23 cellular contexts compared by ENCODE assay signal in the genomic region with DNA sequence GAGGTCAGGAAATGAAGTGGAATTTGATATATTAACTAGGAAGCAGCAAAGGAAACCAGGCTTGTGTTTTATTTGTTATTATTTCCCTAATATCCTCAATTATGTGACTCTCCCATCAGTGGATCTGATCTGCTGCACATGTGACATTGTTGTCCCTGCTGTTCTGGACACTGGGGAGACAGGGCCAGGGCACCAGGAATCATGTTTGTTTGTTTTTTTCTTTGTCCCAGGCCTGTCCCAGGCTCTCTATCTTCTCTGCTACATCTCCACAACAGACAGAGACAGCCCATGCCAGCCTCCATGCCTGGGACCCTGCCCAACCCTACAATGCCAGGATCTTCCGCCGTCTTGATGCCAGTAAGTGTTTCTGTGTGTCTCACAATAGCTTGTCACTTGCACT.
DNase-seq lines count a peak whose midpoint lies in the region; ATAC-seq, FAIRE-seq and TF ChIP-seq lines count a peak whose summit lies in the region.
"Had no signal": no experiment of that assay in that cellular context is flagged by ENCODE, and none has a peak within 500 bp of the region (broad histone marks: within the 10 kb centered on the region; RNA-seq: fewer than 3 reads in every experiment).

No MANE protein-coding gene starts in this region.

- H3K4me3 ChIP-seq in mesenchymal stem cell (ENCODE audit: insufficient read depth in 1 of 2, low read depth in 1 of 2, low read length in 2 of 2) (peak overlapping the region in 1 of 2 experiments; percentile 29), sigmoid colon (no peak overlapping the region)
- H3K4me3 ChIP-seq: SJSA1 had no signal

- peak overlapping the region in 3 of 5 experiments; percentile 20 to 66 (median 65) for H3K27ac Mint-ChIP-seq in brain
- H3K27ac Mint-ChIP-seq: B cell had no signal

- no peaks in the 10 kb centered on the region for H3K27me3 Mint-ChIP-seq in brain

- H2BK12ac ChIP-seq in mesenchymal stem cell (ENCODE audit: low read length in 2 of 2) = no peak overlapping the region

- H3K27ac ChIP-seq in mesenchymal stem cell (ENCODE audit: low read length, poor library complexity, severe bottlenecking) (no peak overlapping the region), sigmoid colon (peak overlapping the region in 3 of 4 donors; percentile 11 to 20 (median 15))
- H3K27ac ChIP-seq: KMS-11, SJSA1 had no signal

- no peaks in the 10 kb centered on the region for H3K9me3 Mint-ChIP-seq in brain

- 96% methylated on average over 2 of the region's 2 CpGs for WGBS in mesenchymal stem cell
- 96 to 99% methylated on average over 2 of the region's 2 CpGs for WGBS in sigmoid colon, 2 donors

- H3K79me1 ChIP-seq in mesenchymal stem cell (replicated peaks; ENCODE audit: low read length, poor library complexity, severe bottlenecking) = peaks cover 51% of the 10 kb centered on the region

- intact Hi-C loops in sigmoid colon (cut with DNase I) = no loop called here

- H2AFZ ChIP-seq in mesenchymal stem cell (ENCODE audit: low read depth, low read length) = no peak overlapping the region

- no peak overlapping the region for H2BK5ac ChIP-seq in mesenchymal stem cell (ENCODE audit: low read depth, low read length, poor library complexity, severe bottlenecking)

- H3K27me3 ChIP-seq in mesenchymal stem cell (ENCODE audit: control insufficient read depth in 1 of 2, insufficient read depth in 1 of 2, low read length in 2 of 2) = no peaks in the 10 kb centered on the region
- H3K27me3 ChIP-seq in sigmoid colon = no peaks in the 10 kb centered on the region
- H3K27me3 ChIP-seq: SJSA1 had no signal

- no peaks in the 10 kb centered on the region for H3K4me1 ChIP-seq in mesenchymal stem cell (ENCODE audit: control insufficient read depth, insufficient read depth, low read depth, low read length)
- H3K4me1 ChIP-seq in sigmoid colon = no peaks in the 10 kb centered on the region
- H3K4me1 ChIP-seq: SJSA1 had no signal

- H3K4ac ChIP-seq in mesenchymal stem cell (ENCODE audit: low read depth in 1 of 2, low read length in 2 of 2) = no peak overlapping the region

- ATAC-seq in GM18520 (IDR thresholded peaks at IDR 0.05; ENCODE audit: unreplicated experiment) = no peak
- ATAC-seq: Panc1 had no signal

- DNase-seq in Ammon's horn (ENCODE audit: low spot score) (peak; percentile 27), mesenchymal stem cell (no peak), sigmoid colon (no peak), H54 (ENCODE audit: insufficient read length, low spot score) (no peak), NOMO-1 treated with dmso at 0.1 percent for 144 hours (lab: John Stamatoyannopoulos, UW; ENCODE audit: unreplicated experiment) (no peak)
- DNase-seq: DMS53, GDM1, IMR-90, NCI-H1092 treated with DMSO at 0.1 percent for 48 hours, NCI-H146, NCI-H2029, NCI-H2227 treated with DMSO at 0.1 percent for 48 hours, NCI-H510A had no signal

- H3K23ac ChIP-seq in mesenchymal stem cell (ENCODE audit: low read length in 2 of 2) = no peak overlapping the region

- no peak for TF ChIP-seq EP300 in sigmoid colon (IDR thresholded peaks at IDR 0.05)

- no peak overlapping the region for H2BK15ac ChIP-seq in mesenchymal stem cell (ENCODE audit: low read depth, poor library complexity, severe bottlenecking)

- no peak overlapping the region for H3K4me2 ChIP-seq in mesenchymal stem cell (ENCODE audit: low read length, poor library complexity, severe bottlenecking)
- H3K4me2 ChIP-seq: KMS-11 had no signal

- peak overlapping the region; percentile 73 for H3K9ac ChIP-seq in mesenchymal stem cell (ENCODE audit: low read length)
- H3K9ac ChIP-seq: KMS-11 had no signal

- no peak overlapping the region for H2AK5ac ChIP-seq in mesenchymal stem cell (ENCODE audit: low read length, severe bottlenecking)

- TF ChIP-seq POLR2A in sigmoid colon (IDR thresholded peaks at IDR 0.05) (no peak), H54 (IDR thresholded peaks at IDR 0.05; ENCODE audit: low read depth, low read length) (no peak)

- peaks cover 29 to 56% of the 10 kb centered on the region in 2 experiments for H3K36me3 ChIP-seq in mesenchymal stem cell (ENCODE audit: control insufficient read depth in 1 of 2, insufficient read depth in 2 of 2, low read depth in 1 of 2, low read length in 2 of 2)
- H3K36me3 ChIP-seq in sigmoid colon = no peaks in the 10 kb centered on the region
- H3K36me3 ChIP-seq: SJSA1 had no signal

- FAIRE-seq in H54 (lab: Jason Lieb, UNC) = no peak
- FAIRE-seq: A204.1, D721Med, GM18507 had no signal

- H3K14ac ChIP-seq in mesenchymal stem cell (ENCODE audit: low read length in 2 of 2) = peak overlapping the region in 1 of 2 experiments; percentile 26

- peaks cover 14% of the 10 kb centered on the region for H3K36me3 Mint-ChIP-seq in brain

- H4K8ac ChIP-seq in mesenchymal stem cell (ENCODE audit: low read length) = no peak overlapping the region

- TF ChIP-seq CTCF in brain (conservative IDR thresholded peaks at IDR 0.05) (no peak), sigmoid colon (IDR thresholded peaks at IDR 0.05) (no peak)

- no peak overlapping the region for H4K91ac ChIP-seq in mesenchymal stem cell (ENCODE audit: low read length)

- no peak overlapping the region for H2BK120ac ChIP-seq in mesenchymal stem cell (ENCODE audit: low read depth, low read length)

- H3K18ac ChIP-seq in mesenchymal stem cell (ENCODE audit: low read depth in 1 of 2, low read length in 2 of 2) = no peak overlapping the region

- no peaks in the 10 kb centered on the region for H3K9me3 ChIP-seq in mesenchymal stem cell (ENCODE audit: control insufficient read depth, low read length)
- no peaks in the 10 kb centered on the region for H3K9me3 ChIP-seq in sigmoid colon
- H3K9me3 ChIP-seq: SJSA1 had no signal

- H3K4me3 Mint-ChIP-seq in brain = no peak overlapping the region
- H3K4me3 Mint-ChIP-seq: B cell, CD14-positive monocyte had no signal

- H3K4me1 Mint-ChIP-seq in brain = peaks cover 76% of the 10 kb centered on the region
- H3K4me1 Mint-ChIP-seq: B cell, CD14-positive monocyte had no signal
